Comparison of ENCODE assay signal across 9 cellular contexts in the genomic region with DNA sequence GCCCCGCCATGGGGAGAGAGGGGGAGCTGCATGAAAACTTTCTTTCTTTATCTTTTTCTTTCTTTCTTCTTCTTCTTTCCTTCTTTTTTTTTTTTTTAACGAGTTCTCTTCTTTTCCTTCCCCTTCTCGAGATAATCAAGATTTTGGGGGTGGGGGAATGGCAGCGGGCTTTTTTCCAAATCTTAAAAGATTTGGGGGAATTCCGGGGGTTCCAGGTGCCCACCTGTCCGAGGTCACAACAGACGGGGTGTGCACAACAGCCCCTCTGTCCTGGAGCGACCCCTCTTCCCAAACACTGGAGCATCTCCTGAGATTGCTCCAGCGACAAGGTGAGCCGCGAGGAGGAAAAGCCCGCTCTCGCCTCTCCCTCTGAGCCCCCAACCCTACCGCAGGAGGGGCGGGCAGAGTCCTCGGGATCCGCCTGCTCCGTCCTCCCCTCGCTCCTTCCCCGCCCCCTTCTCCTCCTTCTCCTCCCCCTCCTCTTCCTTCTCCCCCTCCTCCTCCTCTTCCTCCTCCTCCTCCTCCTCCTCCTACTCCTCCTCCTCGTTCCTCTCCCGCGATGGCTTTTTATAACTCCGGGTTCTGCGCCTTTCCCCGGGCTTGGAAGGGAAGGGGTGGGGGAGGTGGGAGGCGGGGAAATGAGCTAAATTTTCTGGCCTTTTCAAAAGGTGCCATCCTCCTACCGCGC. TPM values are rescaled to one million over a fixed set of nuclear protein-coding genes. Genes with fewer than 3 reads are reported as not detected.
A peak's percentile ranks its signal among the peaks of the same experiment; 100 is the strongest.
DNase-seq lines count a peak whose midpoint lies in the region; ATAC-seq and TF ChIP-seq lines count a peak whose summit lies in the region.
"Had no signal": no experiment of that assay in that cellular context is flagged by ENCODE, and none has a peak within 500 bp of the region (broad histone marks: within the 10 kb centered on the region; RNA-seq: fewer than 3 reads in every experiment).

No MANE protein-coding gene starts in this region.

- H3K36me3 Mint-ChIP-seq in CD14-positive monocyte = peaks cover 2 to 3% of the 10 kb centered on the region in 2 donors

- peaks cover 4% of the 10 kb centered on the region for H3K4me1 Mint-ChIP-seq in CD14-positive monocyte

- no peak for TF ChIP-seq POLR2A in esophagus squamous epithelium (IDR thresholded peaks at IDR 0.05)
- no peak for TF ChIP-seq POLR2A in ovary (IDR thresholded peaks at IDR 0.05)

- H3K27ac Mint-ChIP-seq in CD14-positive monocyte = no peak overlapping the region

- WGBS in esophagus squamous epithelium, 2 donors = 6 to 10% methylated on average over 22 to 29 of the region's 29 CpGs
- WGBS in ovary, 3 donors = 1 to 2% (median 1%) methylated on average over 29 of the region's 29 CpGs

- peaks cover 47 to 71% (median 64%) of the 10 kb centered on the region in 3 donors for H3K27me3 Mint-ChIP-seq in CD14-positive monocyte (ENCODE audit: low read depth in 3 of 3)

- no peak overlapping the region for H3K9ac ChIP-seq in BLaER1

- no peak for TF ChIP-seq EP300 in ovary (IDR thresholded peaks at IDR 0.05)

- H3K27ac ChIP-seq in BLaER1 (no peak overlapping the region), esophagus squamous epithelium (peak overlapping the region; percentile 34 to 84 (median 60)), ovary (no peak overlapping the region)

- ATAC-seq in HG03565 (IDR thresholded peaks at IDR 0.05; ENCODE audit: unreplicated experiment) = no peak

- in situ Hi-C loops in HAP-1 (cut with MboI; ENCODE audit: low sequenced_read_pairs) = loop anchor here (5.0 kb wide), 1 partner anchor 151 kb away; no protein-coding TSS in a partner anchor

- intact Hi-C loops in esophagus squamous epithelium (cut with DNase I) (loop anchor here (10.0 kb wide), 1 partner anchor 98 kb away; no protein-coding TSS in a partner anchor), ovary (cut with DNase I) (loop anchor here in 3 of 4 donors (2.0 to 5.0 kb wide), 3 partner anchors 146 to 150 kb away; no protein-coding TSS in a partner anchor), CD14-positive monocyte (cut with micrococcal nuclease) (no loop called here)

- H3K9me3 Mint-ChIP-seq in CD14-positive monocyte = peaks cover 0 to 18% (median 4%) of the 10 kb centered on the region in 7 donors

- DNase-seq in NCI-H2227 treated with DMSO at 0.1 percent for 48 hours (lab: John Stamatoyannopoulos, UW) (peak; percentile 11), esophagus squamous epithelium (lab: John Stamatoyannopoulos, UW) (no peak), ovary (no peak), HAP-1 (ENCODE audit: low spot score in 2 of 2) (no peak), CD14-positive monocyte (ENCODE audit: low spot score) (no peak), NCI-H187 (lab: John Stamatoyannopoulos, UW) (no peak)
- DNase-seq: NCI-H2081 treated with DMSO at 0.1 percent for 48 hours had no signal

- peak overlapping the region; percentile 97 for H3K4me2 ChIP-seq in BLaER1

- H3K4me1 ChIP-seq in BLaER1 (peaks cover 5% of the 10 kb centered on the region; the same call in 1 of the 2 replicates), esophagus squamous epithelium (peaks cover 7 to 50% (median 10%) of the 10 kb centered on the region in 3 donors), ovary (ENCODE audit: insufficient read depth) (peaks cover 2% of the 10 kb centered on the region), HAP-1 (no peaks in the 10 kb centered on the region)

- peak overlapping the region in 1 of 2 donors; percentile 80 for H3K4me3 Mint-ChIP-seq in CD14-positive monocyte

- TF ChIP-seq CTCF in esophagus squamous epithelium (IDR thresholded peaks at IDR 0.05) = no peak
- TF ChIP-seq CTCF in ovary (IDR thresholded peaks at IDR 0.05) = no peak
- no peak for TF ChIP-seq CTCF in CD14-positive monocyte (IDR thresholded peaks at IDR 0.05)

- H3K27me3 ChIP-seq in BLaER1 (peaks cover 37% of the 10 kb centered on the region), esophagus squamous epithelium (peaks cover 0 to 84% (median 5%) of the 10 kb centered on the region in 4 donors), ovary (no peaks in the 10 kb centered on the region), HAP-1 (ENCODE audit: low read depth) (peaks cover 11% of the 10 kb centered on the region)

- H3K36me3 ChIP-seq in BLaER1 (no peaks in the 10 kb centered on the region), esophagus squamous epithelium (no peaks in the 10 kb centered on the region), ovary (no peaks in the 10 kb centered on the region), HAP-1 (replicated peaks) (no peaks in the 10 kb centered on the region)

- H3K4me3 ChIP-seq in BLaER1 = peak overlapping the region; percentile 66
- H3K4me3 ChIP-seq in esophagus squamous epithelium = peak overlapping the region; percentile 19 to 67 (median 43)
- H3K4me3 ChIP-seq in ovary = peak overlapping the region; percentile 34
- no peak overlapping the region for H3K4me3 ChIP-seq in HAP-1

- H3K9me3 ChIP-seq in BLaER1 = no peaks in the 10 kb centered on the region
- H3K9me3 ChIP-seq in esophagus squamous epithelium = no peaks in the 10 kb centered on the region
- no peaks in the 10 kb centered on the region for H3K9me3 ChIP-seq in ovary
- H3K9me3 ChIP-seq in HAP-1 = no peaks in the 10 kb centered on the region

- H4K20me1 ChIP-seq in BLaER1 = peaks cover 40% of the 10 kb centered on the region

RNA-seq across cellular contexts. Expression of a gene that starts 0.7 kb away (rescaled TPM):
- total RNA-seq in esophagus squamous epithelium = 1 to 10 TPM in 2 of 4 donors, under 1 TPM in 2; 0.11 to 3.6 (median 1.1) TPM
- total RNA-seq in ovary = 1 to 10 TPM in 4 of 7 donors, under 1 TPM in 3; 0.12 to 5.4 (median 1.3) TPM
- polyA plus RNA-seq in ovary = 1 to 10 TPM in 1 of 2 donors, under 1 TPM in 1; 0.17 to 3.3 TPM
- polyA plus RNA-seq in CD14-positive monocyte = not detected

Comparison
In these comparisons a context has a peak if more than half of its experiments do, and no peak if none do; other contexts are left out.
1. H3K27ac ChIP-seq: peak in esophagus squamous epithelium (4 of 4); none in BLaER1 (single experiment) and ovary (0 of 2).
2. intact Hi-C loops: an anchor here in esophagus squamous epithelium (10.0 kb wide) and ovary (2.0 to 5.0 kb wide); none called in CD14-positive monocyte.